9 cellular contexts compared by ENCODE assay signal in genomic region chr12:14960548-14961465, GRCh38. TPM values are rescaled to one million over a fixed set of nuclear protein-coding genes. Genes with fewer than 3 reads are reported as not detected.
DNase-seq lines count a peak whose midpoint lies in the region; ATAC-seq and TF ChIP-seq lines count a peak whose summit lies in the region.
"Had no signal": no experiment of that assay in that cellular context is flagged by ENCODE, and none has a peak within 500 bp of the region (broad histone marks: within the 10 kb centered on the region; RNA-seq: fewer than 3 reads in every experiment).

No MANE protein-coding gene starts in this region.

- POLR2A ChIA-PET in activated B cell treated with CpG ODN at 0.5 μM for 24 hours (lab: Charles Lee) = interaction anchor here (0.6 to 7.2 kb wide), 12 partner anchors 9 to 573 kb away, joined by 3 to 98 read pairs (median 6); partner anchors contain the start of genes C12orf60, ERP27 and WBP11

- H3K4me3 Mint-ChIP-seq in activated B cell treated with CpG ODN at 0.5 μM for 24 hours = peak overlapping the region; percentile 96

- H3K9me3 Mint-ChIP-seq in activated B cell treated with CpG ODN at 0.5 μM for 24 hours = no peaks in the 10 kb centered on the region

- peak overlapping the region; percentile 98 for H3K27ac Mint-ChIP-seq in activated B cell treated with CpG ODN at 0.5 μM for 24 hours

- H3K4me1 Mint-ChIP-seq in activated B cell treated with CpG ODN at 0.5 μM for 24 hours = peaks cover 78% of the 10 kb centered on the region

- intact Hi-C loops in activated B cell treated with CpG ODN at 0.5 μM for 24 hours (cut with micrococcal nuclease) = loop anchor here (1.0 to 2.0 kb wide), 12 partner anchors 9 to 922 kb away; partner anchors contain the start of genes C12orf60, STRAP and WBP11
- intact Hi-C loops in sciatic nerve (cut with DNase I) = no loop called here

- ATAC-seq in GM21526 (IDR thresholded peaks at IDR 0.05; ENCODE audit: low FRiP score, unreplicated experiment) = peak; percentile 36
- ATAC-seq in activated B cell treated with CpG ODN at 0.5 μM for 24 hours (ENCODE audit: low read depth) = peak; percentile 59
- ATAC-seq in sciatic nerve = peak; percentile 53
- ATAC-seq: Panc1 had no signal

- peak overlapping the region; percentile 32 for H3K4me3 ChIP-seq in fibroblast of villous mesenchyme (ENCODE audit: low read depth, low read length)

- DNase-seq in EH (ENCODE audit: low read depth) (peak; percentile 54), HS-5 (ENCODE audit: low read depth) (peak; percentile 32), activated B cell treated with CpG ODN at 0.5 μM for 24 hours (peak; percentile 41), fibroblast of villous mesenchyme (ENCODE audit: low read depth) (no peak), sciatic nerve (ENCODE audit: low spot score) (no peak), NCI-H2029 treated with DMSO at 0.1 percent for 48 hours (lab: John Stamatoyannopoulos, UW) (no peak), HuH-7 (ENCODE audit: low spot score) (no peak)

- no peaks in the 10 kb centered on the region for H3K27me3 Mint-ChIP-seq in activated B cell treated with CpG ODN at 0.5 μM for 24 hours

- CTCF ChIA-PET in activated B cell treated with CpG ODN at 0.5 μM for 24 hours (lab: Charles Lee) = interaction anchor here (0.7 to 1.3 kb wide), 3 partner anchors 12 to 112 kb away, joined by 3 to 4 read pairs (median 3); no protein-coding TSS in a partner anchor

- TF ChIP-seq CTCF in activated B cell treated with CpG ODN at 0.5 μM for 24 hours (IDR thresholded peaks at IDR 0.05) (no peak), fibroblast of villous mesenchyme (IDR thresholded peaks at IDR 0.05; ENCODE audit: insufficient read depth, low read depth, low read length) (no peak)

- H3K36me3 Mint-ChIP-seq in activated B cell treated with CpG ODN at 0.5 μM for 24 hours (ENCODE audit: low read depth) = peaks cover 42% of the 10 kb centered on the region

RNA-seq across cellular contexts. Expression of gene ARHGDIB, which starts 0.6 kb away (rescaled TPM):
- total RNA-seq in activated B cell treated with CpG ODN at 0.5 μM for 24 hours = 680 and 738 TPM in 2 replicates
- total RNA-seq in fibroblast of villous mesenchyme = 17.3 and 30.6 TPM in 2 replicates
- 73.5 TPM for total RNA-seq in sciatic nerve

RNA-seq across cellular contexts. Expression of gene PDE6H, which starts 12.0 kb away (rescaled TPM):
- not detected in 2 replicates for total RNA-seq in activated B cell treated with CpG ODN at 0.5 μM for 24 hours
- total RNA-seq in fibroblast of villous mesenchyme = not detected in 2 replicates
- total RNA-seq in sciatic nerve = not detected

RNA-seq across cellular contexts. Expression of gene ERP27, which starts 22.5 kb away (rescaled TPM):
- total RNA-seq in activated B cell treated with CpG ODN at 0.5 μM for 24 hours = 3.8 and 5.4 TPM in 2 replicates
- not detected in 2 replicates for total RNA-seq in fibroblast of villous mesenchyme
- 1.0 TPM for total RNA-seq in sciatic nerve

Comparison
In these comparisons a context has a peak if more than half of its experiments do, and no peak if none do; other contexts are left out.
1. DNase-seq: peak in EH (single experiment), HS-5 (single experiment) and activated B cell treated with CpG ODN at 0.5 μM for 24 hours (single experiment); none in fibroblast of villous mesenchyme (single experiment), sciatic nerve (single experiment), NCI-H2029 treated with DMSO at 0.1 percent for 48 hours (single experiment) and HuH-7 (single experiment).
2. Peak in every context shown above with its lines, with median percentiles within 50 percentile points of each other: ATAC-seq.